38 cellular contexts compared by ENCODE assay signal in genomic region chr12:100359248-100359647, GRCh38. TPM values are rescaled to one million over a fixed set of nuclear protein-coding genes. Genes with fewer than 3 reads are reported as not detected.
"Had no signal": no experiment of that assay in that cellular context is flagged by ENCODE, and none has a peak within 500 bp of the region (broad histone marks: within the 10 kb centered on the region; RNA-seq: fewer than 3 reads in every experiment).

No MANE protein-coding gene starts in this region.

- H3K4me2 ChIP-seq: PC-9 had no signal

- H3K9me3 ChIP-seq: body of pancreas, breast epithelium, MG63 had no signal

- H2AFZ ChIP-seq: PC-9 had no signal

- ATAC-seq: activated CD8-positive, alpha-beta memory T cell treated with anti-CD3 and anti-CD28 coated beads, Interleukin-2, amount 10 ng/mL, durations not matched to agents 7 days and 5 days had no signal

- H3K36me3 ChIP-seq: breast epithelium, MG63 had no signal

- H3K4me3 ChIP-seq: body of pancreas, breast epithelium, coronary artery, MG63, PC-9 had no signal

- H3K27me3 ChIP-seq: body of pancreas, MG63 had no signal

- DNase-seq: activated B cell treated with CpG ODN at 0.5 μM for 24 hours; activated CD4-positive, alpha-beta memory T cell treated with anti-CD3 and anti-CD28 coated beads, Interleukin-2, amount 10 ng/mL, durations not matched to agents 7 days and 5 days; activated CD4-positive, alpha-beta T cell treated with anti-CD3 and anti-CD28 coated beads for 4 hours; activated CD4-positive, CD25-positive, alpha-beta regulatory T cell treated with anti-CD3 and anti-CD28 coated beads, Interleukin-2, amount 50 U/mL, for 72 hours; activated CD8-positive, alpha-beta memory T cell treated with anti-CD3 and anti-CD28 coated beads for 24 hours; activated CD8-positive, alpha-beta memory T cell treated with anti-CD3 and anti-CD28 coated beads, Interleukin-2, amount 10 ng/mL, durations not matched to agents 7 days and 5 days; activated CD8-positive, alpha-beta memory T cell treated with anti-CD3 and anti-CD28 coated beads, Interleukin-2, amount 50 U/mL, for 48 hours; activated effector memory CD4-positive, alpha-beta T cell treated with anti-CD3 and anti-CD28 coated beads, Interleukin-2, amount 50 U/mL, for 16 hours; activated naive CD4-positive, alpha-beta T cell; activated naive CD8-positive, alpha-beta T cell treated with anti-CD3 and anti-CD28 coated beads, Interleukin-2, amount 10 ng/mL, durations not matched to agents 7 days and 5 days; activated T-cell treated with anti-CD3 and anti-CD28 coated beads, Interleukin-2, amount 50 U/mL, for 48 hours; amygdala; body of pancreas; Kasumi-1; KG1; MG63; NCI-H1048; NCI-H1105 treated with DMSO at 0.1 percent for 48 hours; NCI-H1436; NCI-H187; NCI-H2081; NCI-H2171; NCI-H446 treated with DMSO at 0.1 percent for 48 hours; NCI-H524; NCI-H774; NK-92 treated with Interleukin-12 subunit alpha and Interleukin-12 subunit beta, amount 100 ng/mL, for 24 hours; PC-9; Right ventricle myocardium superior; SW 1271; T-helper 1 cell; T-helper 2 cell; T-helper 9 cell had no signal

- H3K27ac ChIP-seq: body of pancreas, breast epithelium, coronary artery, PC-9, RWPE1, VCaP had no signal

- H3K4me1 ChIP-seq: breast epithelium had no signal

RNA-seq across cellular contexts. Expression of gene SLC17A8, which starts 2.4 kb away (rescaled TPM):
- total RNA-seq: activated B cell treated with CpG ODN at 0.5 μM for 24 hours; activated CD4-positive, alpha-beta memory T cell treated with anti-CD3 and anti-CD28 coated beads, Interleukin-2, amount 10 ng/mL, durations not matched to agents 7 days and 5 days; activated CD8-positive, alpha-beta memory T cell treated with anti-CD3 and anti-CD28 coated beads, Interleukin-2, amount 10 ng/mL, durations not matched to agents 7 days and 5 days; activated naive CD8-positive, alpha-beta T cell treated with anti-CD3 and anti-CD28 coated beads, Interleukin-2, amount 10 ng/mL, durations not matched to agents 7 days and 5 days; astrocyte; body of pancreas; breast epithelium; cardiac septum; PC-9; Right ventricle myocardium superior had no signal
